21 cellular contexts compared by ENCODE assay signal in the genomic region with DNA sequence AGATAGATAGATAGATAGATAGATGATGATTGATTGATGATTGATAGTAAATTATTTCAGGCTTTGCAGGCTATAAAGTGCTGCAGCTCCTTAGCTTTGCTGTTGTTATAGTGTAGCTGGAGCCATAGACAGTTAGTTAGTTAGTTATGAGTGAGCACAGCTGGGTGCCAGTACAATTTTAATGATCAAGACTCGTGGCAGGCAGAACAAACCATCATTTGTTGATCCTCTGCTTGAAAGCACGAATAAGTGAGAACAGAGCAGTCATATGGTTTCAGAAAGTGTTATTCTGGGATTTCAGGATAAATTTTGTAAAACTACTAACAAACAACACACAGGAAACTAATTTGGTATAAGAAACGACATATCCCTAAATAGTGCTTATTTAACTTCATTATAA.
"Had no signal": no experiment of that assay in that cellular context is flagged by ENCODE, and none has a peak within 500 bp of the region (broad histone marks: within the 10 kb centered on the region; RNA-seq: fewer than 3 reads in every experiment).

No MANE protein-coding gene starts in this region.

- H3K9me3 Mint-ChIP-seq: activated CD4-positive, alpha-beta T cell treated with anti-CD3 and anti-CD28 coated beads, Interleukin-2, amount 10 ng/mL, durations not matched to agents 24 days and 14 days; activated CD8-positive, alpha-beta T cell treated with anti-CD3 and anti-CD28 coated beads for 36 hours; activated naive CD4-positive, alpha-beta T cell treated with anti-CD3 and anti-CD28 coated beads, Interleukin-2, amount 50 U/mL, for 24 hours; activated T-cell treated with anti-CD3 and anti-CD28 coated beads, Interleukin-2, amount 50 U/mL, for 4 hours; naive B cell; neural progenitor cell had no signal

- H3K4me1 Mint-ChIP-seq: naive B cell had no signal

- H3K27me3 Mint-ChIP-seq: activated CD4-positive, alpha-beta T cell treated with anti-CD3 and anti-CD28 coated beads, Interleukin-2, amount 10 ng/mL, durations not matched to agents 24 days and 14 days; activated CD8-positive, alpha-beta T cell treated with anti-CD3 and anti-CD28 coated beads for 36 hours; activated naive CD4-positive, alpha-beta T cell treated with anti-CD3 and anti-CD28 coated beads, Interleukin-2, amount 50 U/mL, for 24 hours; naive B cell had no signal

- H3K27ac Mint-ChIP-seq: activated CD4-positive, alpha-beta T cell treated with anti-CD3 and anti-CD28 coated beads, Interleukin-2, amount 10 ng/mL, durations not matched to agents 24 days and 14 days; activated naive CD4-positive, alpha-beta T cell treated with anti-CD3 and anti-CD28 coated beads, Interleukin-2, amount 50 U/mL, for 24 hours; neural progenitor cell had no signal

- H3K4me3 Mint-ChIP-seq: activated CD4-positive, alpha-beta T cell treated with anti-CD3 and anti-CD28 coated beads, Interleukin-2, amount 10 ng/mL, durations not matched to agents 24 days and 14 days; activated CD8-positive, alpha-beta T cell treated with anti-CD3 and anti-CD28 coated beads for 36 hours; activated naive CD4-positive, alpha-beta T cell treated with anti-CD3 and anti-CD28 coated beads, Interleukin-2, amount 50 U/mL, for 24 hours; activated T-cell treated with anti-CD3 and anti-CD28 coated beads, Interleukin-2, amount 50 U/mL, for 4 hours; naive B cell; neural progenitor cell had no signal

- ATAC-seq: activated CD8-positive, alpha-beta T cell treated with anti-CD3 and anti-CD28 coated beads for 36 hours; activated T-cell treated with anti-CD3 and anti-CD28 coated beads, Interleukin-2, amount 50 U/mL, for 4 hours; gastrocnemius medialis; heart left ventricle; mucosa of descending colon; psoas muscle had no signal

- DNase-seq: activated CD4-positive, alpha-beta T cell treated with anti-CD3 and anti-CD28 coated beads, Interleukin-2, amount 10 ng/mL, durations not matched to agents 24 days and 14 days; activated CD8-positive, alpha-beta T cell treated with anti-CD3 and anti-CD28 coated beads for 36 hours; activated T-cell treated with anti-CD3 and anti-CD28 coated beads, Interleukin-2, amount 50 U/mL, for 4 hours; colonic mucosa; gastrocnemius medialis; heart left ventricle; kidney; left ventricle myocardium inferior; mammary epithelial cell; mucosa of descending colon; naive B cell; psoas muscle; spleen; stimulated activated CD4-positive, alpha-beta T cell treated with anti-CD3 and anti-CD28 coated beads, Interleukin-4, amount 100 ng/mL, for 4 hours; stimulated activated naive CD4-positive, alpha-beta T cell; T-helper 1 cell; T1000; uterus had no signal

- H3K27ac ChIP-seq: colonic mucosa, gastrocnemius medialis, heart left ventricle, left ventricle myocardium inferior, neural progenitor cell, psoas muscle, spleen, tibial nerve, uterus had no signal
